In genomic region chr19:35299523-35300339, GRCh38 we compare ENCODE assay signal across 1 cellular context.
TF ChIP-seq lines count a peak whose summit lies in the region.

No MANE protein-coding gene starts in this region.

TF ChIP-seq in K562, 482 proteins besides CTCF, POLR2A, EP300 and RAD21 (continues in another document):
- TF ChIP-seq TGIF2 (CRISPR knock-in tag; IDR thresholded peaks at IDR 0.05): no peak
- no peak for TF ChIP-seq GMEB1 (CRISPR knock-in tag; IDR thresholded peaks at IDR 0.05)
- TF ChIP-seq PYGO2 (tag; IDR thresholded peaks at IDR 0.05): no peak
- peak; percentile 48; the same call in 1 of the 2 replicates for TF ChIP-seq L3MBTL2 (IDR thresholded peaks at IDR 0.05)
- no peak for TF ChIP-seq JUND (IDR thresholded peaks at IDR 0.05; ENCODE audit: borderline replicate concordance, low read depth, low read length)
- no peak for TF ChIP-seq JUND (tag; IDR thresholded peaks at IDR 0.05; ENCODE audit: borderline replicate concordance, low read depth, low read length)
- TF ChIP-seq HEY1 (CRISPR knock-in tag; IDR thresholded peaks at IDR 0.05; ENCODE audit: borderline replicate concordance): no peak
- TF ChIP-seq U2AF2 (optimal IDR thresholded peaks at IDR 0.05; ENCODE audit: low read depth, low read length): no peak
- peak; percentile 24 to 36 for TF ChIP-seq E2F6 (IDR thresholded peaks at IDR 0.05; ENCODE audit: borderline replicate concordance in 1 of 2, extremely low read depth in 1 of 2, insufficient read depth in 1 of 2, insufficient read length in 1 of 2, low read depth in 1 of 2, low read length in 1 of 2, poor library complexity in 1 of 2, severe bottlenecking in 1 of 2)
- no peak for TF ChIP-seq USF2 (CRISPR knock-in tag; IDR thresholded peaks at IDR 0.05)
- no peak for TF ChIP-seq SIN3B (IDR thresholded peaks at IDR 0.05; ENCODE audit: low read depth)
- TF ChIP-seq, protein P1, sequence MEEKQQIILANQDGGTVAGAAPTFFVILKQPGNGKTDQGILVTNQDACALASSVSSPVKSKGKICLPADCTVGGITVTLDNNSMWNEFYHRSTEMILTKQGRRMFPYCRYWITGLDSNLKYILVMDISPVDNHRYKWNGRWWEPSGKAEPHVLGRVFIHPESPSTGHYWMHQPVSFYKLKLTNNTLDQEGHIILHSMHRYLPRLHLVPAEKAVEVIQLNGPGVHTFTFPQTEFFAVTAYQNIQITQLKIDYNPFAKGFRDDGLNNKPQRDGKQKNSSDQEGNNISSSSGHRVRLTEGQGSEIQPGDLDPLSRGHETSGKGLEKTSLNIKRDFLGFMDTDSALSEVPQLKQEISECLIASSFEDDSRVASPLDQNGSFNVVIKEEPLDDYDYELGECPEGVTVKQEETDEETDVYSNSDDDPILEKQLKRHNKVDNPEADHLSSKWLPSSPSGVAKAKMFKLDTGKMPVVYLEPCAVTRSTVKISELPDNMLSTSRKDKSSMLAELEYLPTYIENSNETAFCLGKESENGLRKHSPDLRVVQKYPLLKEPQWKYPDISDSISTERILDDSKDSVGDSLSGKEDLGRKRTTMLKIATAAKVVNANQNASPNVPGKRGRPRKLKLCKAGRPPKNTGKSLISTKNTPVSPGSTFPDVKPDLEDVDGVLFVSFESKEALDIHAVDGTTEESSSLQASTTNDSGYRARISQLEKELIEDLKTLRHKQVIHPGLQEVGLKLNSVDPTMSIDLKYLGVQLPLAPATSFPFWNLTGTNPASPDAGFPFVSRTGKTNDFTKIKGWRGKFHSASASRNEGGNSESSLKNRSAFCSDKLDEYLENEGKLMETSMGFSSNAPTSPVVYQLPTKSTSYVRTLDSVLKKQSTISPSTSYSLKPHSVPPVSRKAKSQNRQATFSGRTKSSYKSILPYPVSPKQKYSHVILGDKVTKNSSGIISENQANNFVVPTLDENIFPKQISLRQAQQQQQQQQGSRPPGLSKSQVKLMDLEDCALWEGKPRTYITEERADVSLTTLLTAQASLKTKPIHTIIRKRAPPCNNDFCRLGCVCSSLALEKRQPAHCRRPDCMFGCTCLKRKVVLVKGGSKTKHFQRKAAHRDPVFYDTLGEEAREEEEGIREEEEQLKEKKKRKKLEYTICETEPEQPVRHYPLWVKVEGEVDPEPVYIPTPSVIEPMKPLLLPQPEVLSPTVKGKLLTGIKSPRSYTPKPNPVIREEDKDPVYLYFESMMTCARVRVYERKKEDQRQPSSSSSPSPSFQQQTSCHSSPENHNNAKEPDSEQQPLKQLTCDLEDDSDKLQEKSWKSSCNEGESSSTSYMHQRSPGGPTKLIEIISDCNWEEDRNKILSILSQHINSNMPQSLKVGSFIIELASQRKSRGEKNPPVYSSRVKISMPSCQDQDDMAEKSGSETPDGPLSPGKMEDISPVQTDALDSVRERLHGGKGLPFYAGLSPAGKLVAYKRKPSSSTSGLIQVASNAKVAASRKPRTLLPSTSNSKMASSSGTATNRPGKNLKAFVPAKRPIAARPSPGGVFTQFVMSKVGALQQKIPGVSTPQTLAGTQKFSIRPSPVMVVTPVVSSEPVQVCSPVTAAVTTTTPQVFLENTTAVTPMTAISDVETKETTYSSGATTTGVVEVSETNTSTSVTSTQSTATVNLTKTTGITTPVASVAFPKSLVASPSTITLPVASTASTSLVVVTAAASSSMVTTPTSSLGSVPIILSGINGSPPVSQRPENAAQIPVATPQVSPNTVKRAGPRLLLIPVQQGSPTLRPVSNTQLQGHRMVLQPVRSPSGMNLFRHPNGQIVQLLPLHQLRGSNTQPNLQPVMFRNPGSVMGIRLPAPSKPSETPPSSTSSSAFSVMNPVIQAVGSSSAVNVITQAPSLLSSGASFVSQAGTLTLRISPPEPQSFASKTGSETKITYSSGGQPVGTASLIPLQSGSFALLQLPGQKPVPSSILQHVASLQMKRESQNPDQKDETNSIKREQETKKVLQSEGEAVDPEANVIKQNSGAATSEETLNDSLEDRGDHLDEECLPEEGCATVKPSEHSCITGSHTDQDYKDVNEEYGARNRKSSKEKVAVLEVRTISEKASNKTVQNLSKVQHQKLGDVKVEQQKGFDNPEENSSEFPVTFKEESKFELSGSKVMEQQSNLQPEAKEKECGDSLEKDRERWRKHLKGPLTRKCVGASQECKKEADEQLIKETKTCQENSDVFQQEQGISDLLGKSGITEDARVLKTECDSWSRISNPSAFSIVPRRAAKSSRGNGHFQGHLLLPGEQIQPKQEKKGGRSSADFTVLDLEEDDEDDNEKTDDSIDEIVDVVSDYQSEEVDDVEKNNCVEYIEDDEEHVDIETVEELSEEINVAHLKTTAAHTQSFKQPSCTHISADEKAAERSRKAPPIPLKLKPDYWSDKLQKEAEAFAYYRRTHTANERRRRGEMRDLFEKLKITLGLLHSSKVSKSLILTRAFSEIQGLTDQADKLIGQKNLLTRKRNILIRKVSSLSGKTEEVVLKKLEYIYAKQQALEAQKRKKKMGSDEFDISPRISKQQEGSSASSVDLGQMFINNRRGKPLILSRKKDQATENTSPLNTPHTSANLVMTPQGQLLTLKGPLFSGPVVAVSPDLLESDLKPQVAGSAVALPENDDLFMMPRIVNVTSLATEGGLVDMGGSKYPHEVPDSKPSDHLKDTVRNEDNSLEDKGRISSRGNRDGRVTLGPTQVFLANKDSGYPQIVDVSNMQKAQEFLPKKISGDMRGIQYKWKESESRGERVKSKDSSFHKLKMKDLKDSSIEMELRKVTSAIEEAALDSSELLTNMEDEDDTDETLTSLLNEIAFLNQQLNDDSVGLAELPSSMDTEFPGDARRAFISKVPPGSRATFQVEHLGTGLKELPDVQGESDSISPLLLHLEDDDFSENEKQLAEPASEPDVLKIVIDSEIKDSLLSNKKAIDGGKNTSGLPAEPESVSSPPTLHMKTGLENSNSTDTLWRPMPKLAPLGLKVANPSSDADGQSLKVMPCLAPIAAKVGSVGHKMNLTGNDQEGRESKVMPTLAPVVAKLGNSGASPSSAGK (IDR thresholded peaks at IDR 0.05): peak; percentile 42; the same call in 1 of the 2 replicates
- no peak for TF ChIP-seq ZNF785 (CRISPR knock-in tag; IDR thresholded peaks at IDR 0.05)
- 0 out of 2 replicates have a peak, but pooled peaks have one; percentile 41 for TF ChIP-seq HDGF (IDR thresholded peaks at IDR 0.05)
- TF ChIP-seq BRF1 (IDR thresholded peaks at IDR 0.05; ENCODE audit: borderline replicate concordance, extremely low read depth, insufficient read length): no peak
- no peak for TF ChIP-seq OTX1 (CRISPR knock-in tag; IDR thresholded peaks at IDR 0.05)
- TF ChIP-seq FUS (optimal IDR thresholded peaks at IDR 0.05; ENCODE audit: low read depth, low read length): no peak
- no peak for TF ChIP-seq ZNF561 (CRISPR knock-in tag; conservative IDR thresholded peaks at IDR 0.05)
- no peak for TF ChIP-seq ZNF197 (CRISPR knock-in tag; IDR thresholded peaks at IDR 0.05; ENCODE audit: low read depth)
- TF ChIP-seq SMARCE1 (IDR thresholded peaks at IDR 0.05): no peak
- no peak for TF ChIP-seq KDM5B (IDR thresholded peaks at IDR 0.05; ENCODE audit: insufficient replicate concordance, low read depth, low read length)
- no peak for TF ChIP-seq STAG1 (CRISPR knock-in tag; IDR thresholded peaks at IDR 0.05; ENCODE audit: borderline replicate concordance)
- no peak for TF ChIP-seq SNIP1 (IDR thresholded peaks at IDR 0.05; ENCODE audit: low read depth)
- TF ChIP-seq ZNF717 (CRISPR knock-in tag; IDR thresholded peaks at IDR 0.05): no peak
- no peak for TF ChIP-seq SFPQ (IDR thresholded peaks at IDR 0.05; ENCODE audit: low read depth, low read length)
- no peak for TF ChIP-seq ZBTB5 (IDR thresholded peaks at IDR 0.05)
- TF ChIP-seq CTCFL (IDR thresholded peaks at IDR 0.05; ENCODE audit: borderline replicate concordance, insufficient read depth, low read depth, low read length, poor library complexity, severe bottlenecking): no peak
- TF ChIP-seq CREM (IDR thresholded peaks at IDR 0.05; ENCODE audit: low read depth): 0 out of 2 replicates have a peak, but pooled peaks have one; percentile 26
- TF ChIP-seq, protein P2, sequence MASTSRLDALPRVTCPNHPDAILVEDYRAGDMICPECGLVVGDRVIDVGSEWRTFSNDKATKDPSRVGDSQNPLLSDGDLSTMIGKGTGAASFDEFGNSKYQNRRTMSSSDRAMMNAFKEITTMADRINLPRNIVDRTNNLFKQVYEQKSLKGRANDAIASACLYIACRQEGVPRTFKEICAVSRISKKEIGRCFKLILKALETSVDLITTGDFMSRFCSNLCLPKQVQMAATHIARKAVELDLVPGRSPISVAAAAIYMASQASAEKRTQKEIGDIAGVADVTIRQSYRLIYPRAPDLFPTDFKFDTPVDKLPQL (IDR thresholded peaks at IDR 0.05; ENCODE audit: extremely low read depth, insufficient read length): no peak
- peak; percentile 27; the same call in 1 of the 2 replicates for TF ChIP-seq ZFX (CRISPR knock-in tag; IDR thresholded peaks at IDR 0.05)
- TF ChIP-seq ZKSCAN1 (IDR thresholded peaks at IDR 0.05; ENCODE audit: low read depth, low read length): no peak
